In genomic region chr12:114605918-114606317, GRCh38 we compare ENCODE assay signal across 8 cellular contexts.
"Had no signal": no experiment of that assay in that cellular context is flagged by ENCODE, and none has a peak within 500 bp of the region (broad histone marks: within the 10 kb centered on the region; RNA-seq: fewer than 3 reads in every experiment).

No MANE protein-coding gene starts in this region.

- ATAC-seq: GM12878 had no signal

- H3K4me3 ChIP-seq: GM12878 had no signal

- DNase-seq: GDM1, GF-D8 had no signal

- FAIRE-seq: G401.6, GM12878, GM12891, GM12892, GM18507, GM19239 had no signal
